ENCODE assay signal across 1 cellular context in the genomic region with DNA sequence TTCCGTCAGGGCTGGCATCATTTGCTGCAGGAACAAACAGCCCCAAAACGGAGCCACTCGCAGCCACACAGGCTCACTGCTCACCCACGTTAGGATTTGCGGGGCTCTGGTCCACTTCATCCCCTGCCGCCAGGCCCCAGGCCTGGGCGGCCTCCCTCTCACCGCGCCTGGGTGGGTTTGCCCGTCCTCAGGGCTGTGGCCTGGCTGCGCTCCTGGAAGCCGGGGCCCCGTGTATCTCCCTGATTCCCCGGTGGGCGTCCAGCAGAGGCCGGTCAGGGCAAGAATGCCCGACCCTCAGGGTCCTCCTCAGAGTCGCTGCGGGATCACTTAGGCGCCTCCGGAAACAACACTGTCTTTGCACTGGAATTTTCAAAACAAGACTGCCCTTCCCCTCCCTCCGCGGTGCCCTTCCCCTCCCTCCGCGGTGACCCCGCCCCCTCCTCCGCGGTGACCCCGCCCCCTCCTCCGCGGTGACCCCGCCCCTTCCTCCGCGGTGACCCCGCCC.
TF ChIP-seq lines count a peak whose summit lies in the region.

No MANE protein-coding gene starts in this region.

TF ChIP-seq in GM23338, 12 proteins besides CTCF, POLR2A, EP300 and RAD21 (continued from another document):
- TF ChIP-seq ZNF462 (CRISPR knock-in tag; IDR thresholded peaks at IDR 0.05) (no peak), EZH2phosphoT487 (IDR thresholded peaks at IDR 0.05; ENCODE audit: unreplicated experiment) (no peak), REST (IDR thresholded peaks at IDR 0.05; ENCODE audit: unreplicated experiment) (no peak), EZH2 (IDR thresholded peaks at IDR 0.05; ENCODE audit: low read depth, unreplicated experiment) (no peak), CREB1 (CRISPR knock-in tag; IDR thresholded peaks at IDR 0.05; ENCODE audit: low read depth) (no peak), JUNB (IDR thresholded peaks at IDR 0.05; ENCODE audit: unreplicated experiment) (no peak)
